Comparison of ENCODE assay signal across 24 cellular contexts in genomic region chr14:103533999-103534575, GRCh38. TPM values are rescaled to one million over a fixed set of nuclear protein-coding genes. Genes with fewer than 3 reads are reported as not detected.
A peak's percentile ranks its signal among the peaks of the same experiment; 100 is the strongest.
DNase-seq lines count a peak whose midpoint lies in the region; ATAC-seq and TF ChIP-seq lines count a peak whose summit lies in the region.
"Had no signal": no experiment of that assay in that cellular context is flagged by ENCODE, and none has a peak within 500 bp of the region (broad histone marks: within the 10 kb centered on the region; RNA-seq: fewer than 3 reads in every experiment).

No MANE protein-coding gene starts in this region.

- no peak overlapping the region for H3K4me3 ChIP-seq in esophagus (ENCODE audit: low read depth in 1 of 2, low read length in 2 of 2)
- H3K4me3 ChIP-seq in transverse colon: no peak overlapping the region
- H3K4me3 ChIP-seq: SK-N-MC had no signal

- no peaks in the 10 kb centered on the region for H3K27me3 ChIP-seq in esophagus (ENCODE audit: control insufficient read depth in 1 of 2, insufficient read depth in 2 of 2, low read length in 2 of 2)
- H3K27me3 ChIP-seq in transverse colon: no peaks in the 10 kb centered on the region

- H3K27me3 Mint-ChIP-seq in activated CD8-positive, alpha-beta memory T cell treated with anti-CD3 and anti-CD28 coated beads, Interleukin-2, amount 10 ng/mL, durations not matched to agents 7 days and 5 days: no peaks in the 10 kb centered on the region
- H3K27me3 Mint-ChIP-seq: activated CD4-positive, alpha-beta T cell treated with anti-CD3 and anti-CD28 coated beads, Interleukin-2, amount 10 ng/mL, durations not matched to agents 7 days and 5 days; activated naive CD4-positive, alpha-beta T cell treated with anti-CD3 and anti-CD28 coated beads, Interleukin-2, amount 50 U/mL, for 24 hours had no signal

- no peak for TF ChIP-seq POLR2A in transverse colon (IDR thresholded peaks at IDR 0.05)

- DNase-seq in posterior cingulate gyrus: peak in 8 of 10 donors; percentile 67 to 97 (median 83)
- DNase-seq in transverse colon: no peak
- DNase-seq in stimulated activated naive CD4-positive, alpha-beta T cell (lab: John Stamatoyannopoulos, UW): no peak
- DNase-seq in EL: no peak
- DNase-seq in activated CD8-positive, alpha-beta memory T cell treated with anti-CD3 and anti-CD28 coated beads, Interleukin-2, amount 10 ng/mL, durations not matched to agents 7 days and 5 days: no peak
- DNase-seq: activated CD4-positive, alpha-beta T cell treated with anti-CD3 and anti-CD28 coated beads, Interleukin-2, amount 10 ng/mL, durations not matched to agents 7 days and 5 days; central memory CD4-positive, alpha-beta T cell; foreskin fibroblast; H7; left cardiac atrium; mesenchymal stem cell; NCI-H1092 treated with DMSO at 0.1 percent for 48 hours; NCI-H1930; NCI-H774; RPMI8226; stimulated activated CD8-positive, alpha-beta memory T cell treated with anti-CD3 and anti-CD28 coated beads, Interleukin-4, amount 100 ng/mL, for 48 hours had no signal

- no peak overlapping the region for H3K27ac Mint-ChIP-seq in activated CD8-positive, alpha-beta memory T cell treated with anti-CD3 and anti-CD28 coated beads, Interleukin-2, amount 10 ng/mL, durations not matched to agents 7 days and 5 days
- H3K27ac Mint-ChIP-seq: activated CD4-positive, alpha-beta T cell treated with anti-CD3 and anti-CD28 coated beads, Interleukin-2, amount 10 ng/mL, durations not matched to agents 7 days and 5 days; activated naive CD4-positive, alpha-beta T cell treated with anti-CD3 and anti-CD28 coated beads, Interleukin-2, amount 50 U/mL, for 24 hours; activated T-helper 1 cell treated with anti-CD3 and anti-CD28 coated beads, Interleukin-12 subunit alpha, Interleukin-12 subunit beta, Interleukin-2, Interleukin-4 antibody, amounts not matched to agents 30 ng/mL and 10 ng/mL and 1 ng/mL, durations not matched to agents 14 hours and 24 hours and 36 hours; CD14-positive monocyte had no signal

- CTCF ChIA-PET in activated CD8-positive, alpha-beta memory T cell treated with anti-CD3 and anti-CD28 coated beads, Interleukin-2, amount 10 ng/mL, durations not matched to agents 7 days and 5 days (lab: Charles Lee): interaction anchor here (1.2 to 1.5 kb wide), 3 partner anchors 13 to 16 kb away, joined by 3 to 4 read pairs (median 3); no protein-coding TSS in a partner anchor

- intact Hi-C loops in posterior cingulate gyrus (cut with DNase I): no loop called here
- intact Hi-C loops in transverse colon (cut with DNase I; ENCODE audit: low total_unique reads): no loop called here

- ATAC-seq in activated CD8-positive, alpha-beta memory T cell treated with anti-CD3 and anti-CD28 coated beads, Interleukin-2, amount 10 ng/mL, durations not matched to agents 7 days and 5 days: no peak
- ATAC-seq: left cardiac atrium had no signal

- H3K4me1 ChIP-seq in esophagus (ENCODE audit: control insufficient read depth in 2 of 2, insufficient read depth in 2 of 2, low read length in 1 of 2): peaks cover 14 to 18% of the 10 kb centered on the region in 2 donors
- H3K4me1 ChIP-seq in transverse colon: peaks cover 24 to 63% (median 42%) of the 10 kb centered on the region in 4 donors

- in situ Hi-C loops in transverse colon (cut with MboI; ENCODE audit: low pct_ligation_motif_present in 1 of 4, low pct_unique_long_range_greater_than_20kb in 1 of 4, low sequenced_read_pairs in 3 of 4): no loop called here

- H3K9me3 ChIP-seq in esophagus (ENCODE audit: control insufficient read depth in 2 of 2, insufficient read depth in 1 of 2, low read depth in 1 of 2, low read length in 1 of 2) (no peaks in the 10 kb centered on the region), transverse colon (no peaks in the 10 kb centered on the region)

- H3K4me3 Mint-ChIP-seq in activated CD8-positive, alpha-beta memory T cell treated with anti-CD3 and anti-CD28 coated beads, Interleukin-2, amount 10 ng/mL, durations not matched to agents 7 days and 5 days: no peak overlapping the region
- H3K4me3 Mint-ChIP-seq: activated CD4-positive, alpha-beta T cell treated with anti-CD3 and anti-CD28 coated beads, Interleukin-2, amount 10 ng/mL, durations not matched to agents 7 days and 5 days; activated naive CD4-positive, alpha-beta T cell treated with anti-CD3 and anti-CD28 coated beads, Interleukin-2, amount 50 U/mL, for 24 hours; activated T-helper 1 cell treated with anti-CD3 and anti-CD28 coated beads, Interleukin-12 subunit alpha, Interleukin-12 subunit beta, Interleukin-2, Interleukin-4 antibody, amounts not matched to agents 30 ng/mL and 10 ng/mL and 1 ng/mL, durations not matched to agents 14 hours and 24 hours and 36 hours; CD14-positive monocyte had no signal

- TF ChIP-seq EP300 in transverse colon (IDR thresholded peaks at IDR 0.05; ENCODE audit: low read depth): no peak

- no peak for TF ChIP-seq CTCF in transverse colon (IDR thresholded peaks at IDR 0.05)

- peaks cover 14% of the 10 kb centered on the region for H3K4me1 Mint-ChIP-seq in activated CD8-positive, alpha-beta memory T cell treated with anti-CD3 and anti-CD28 coated beads, Interleukin-2, amount 10 ng/mL, durations not matched to agents 7 days and 5 days

- H3K9me3 Mint-ChIP-seq in activated CD8-positive, alpha-beta memory T cell treated with anti-CD3 and anti-CD28 coated beads, Interleukin-2, amount 10 ng/mL, durations not matched to agents 7 days and 5 days (ENCODE audit: low read depth): no peaks in the 10 kb centered on the region
- H3K9me3 Mint-ChIP-seq: activated CD4-positive, alpha-beta T cell treated with anti-CD3 and anti-CD28 coated beads, Interleukin-2, amount 10 ng/mL, durations not matched to agents 7 days and 5 days; activated naive CD4-positive, alpha-beta T cell treated with anti-CD3 and anti-CD28 coated beads, Interleukin-2, amount 50 U/mL, for 24 hours; activated T-helper 1 cell treated with anti-CD3 and anti-CD28 coated beads, Interleukin-12 subunit alpha, Interleukin-12 subunit beta, Interleukin-2, Interleukin-4 antibody, amounts not matched to agents 30 ng/mL and 10 ng/mL and 1 ng/mL, durations not matched to agents 14 hours and 24 hours and 36 hours; CD14-positive monocyte had no signal

- H3K27ac ChIP-seq in angular gyrus (ENCODE audit: low read depth, low read length) (peak overlapping the region; percentile 72), esophagus (ENCODE audit: low read depth in 2 of 2, low read length in 1 of 2) (peak overlapping the region; percentile 69 to 77), transverse colon (peak overlapping the region; percentile 66 to 94 (median 86))
- H3K27ac ChIP-seq: epithelial cell of prostate, HL-60, SK-N-MC had no signal

- no peaks in the 10 kb centered on the region for H3K36me3 Mint-ChIP-seq in activated CD8-positive, alpha-beta memory T cell treated with anti-CD3 and anti-CD28 coated beads, Interleukin-2, amount 10 ng/mL, durations not matched to agents 7 days and 5 days
- H3K36me3 Mint-ChIP-seq: activated naive CD4-positive, alpha-beta T cell treated with anti-CD3 and anti-CD28 coated beads, Interleukin-2, amount 50 U/mL, for 24 hours had no signal

- 75 to 77% methylated on average over 18 to 25 of the region's 25 CpGs for WGBS in esophagus, 2 donors
- WGBS in transverse colon (ENCODE audit: low coverage in 1 of 2), 2 donors: 85% methylated on average over 23 of the region's 25 CpGs; no CpG with 5 or more reads in 1 of the 2 donors

- H3K36me3 ChIP-seq in esophagus (ENCODE audit: control insufficient read depth in 2 of 2, insufficient read depth in 2 of 2, low read length in 1 of 2): peaks cover 0 to 40% of the 10 kb centered on the region in 2 donors
- no peaks in the 10 kb centered on the region for H3K36me3 ChIP-seq in transverse colon

RNA-seq across cellular contexts. Expression of gene TRMT61A, which starts 5.1 kb away (rescaled TPM):
- polyA plus RNA-seq in esophagus: 10 to 100 TPM; 11.0 to 11.5 TPM
- total RNA-seq in transverse colon: 10 to 100 TPM; 12.2 to 38.2 (median 14.1) TPM
- total RNA-seq in activated CD8-positive, alpha-beta memory T cell treated with anti-CD3 and anti-CD28 coated beads, Interleukin-2, amount 10 ng/mL, durations not matched to agents 7 days and 5 days: 1 to 10 TPM; 7.3 to 9.6 TPM

RNA-seq across cellular contexts. Expression of gene CKB, which starts 11.5 kb away (rescaled TPM):
- 100 to 1,000 TPM; 117 to 134 TPM for polyA plus RNA-seq in esophagus
- 1,000 to 10,000 TPM in 3 of 4 donors, 100 to 1,000 TPM in 1; 504 to 5,877 (median 3,263) TPM for total RNA-seq in transverse colon
- total RNA-seq in activated CD8-positive, alpha-beta memory T cell treated with anti-CD3 and anti-CD28 coated beads, Interleukin-2, amount 10 ng/mL, durations not matched to agents 7 days and 5 days: 1 to 10 TPM; 1.2 to 6.1 TPM

RNA-seq across cellular contexts. Expression of gene BAG5, which starts 28.4 kb away (rescaled TPM):
- polyA plus RNA-seq in esophagus: 10 to 100 TPM in 1 of 2 donors, 1 to 10 TPM in 1; 7.1 to 12.7 TPM
- 10 to 100 TPM; 10.8 to 26.3 (median 23.9) TPM for total RNA-seq in transverse colon
- 10 to 100 TPM; 29.9 to 32.3 TPM for total RNA-seq in activated CD8-positive, alpha-beta memory T cell treated with anti-CD3 and anti-CD28 coated beads, Interleukin-2, amount 10 ng/mL, durations not matched to agents 7 days and 5 days

RNA-seq across cellular contexts. Expression of gene COA8, which starts 28.7 kb away (rescaled TPM):
- 10 to 100 TPM; 35.1 to 39.3 TPM for polyA plus RNA-seq in esophagus
- 10 to 100 TPM in 2 of 4 donors, 1 to 10 TPM in 1, not detected in 1; 1.5 to 17.1 (median 15.2) TPM for total RNA-seq in transverse colon
- 10 to 100 TPM; 29.1 to 33.5 TPM for total RNA-seq in activated CD8-positive, alpha-beta memory T cell treated with anti-CD3 and anti-CD28 coated beads, Interleukin-2, amount 10 ng/mL, durations not matched to agents 7 days and 5 days

Comparison
In these comparisons a context has a peak if more than half of its experiments do, and no peak if none do; other contexts are left out.
1. DNase-seq: peak in posterior cingulate gyrus (8 of 10); none in transverse colon (single experiment), stimulated activated naive CD4-positive, alpha-beta T cell (0 of 6), EL (single experiment) and activated CD8-positive, alpha-beta memory T cell treated with anti-CD3 and anti-CD28 coated beads, Interleukin-2, amount 10 ng/mL, durations not matched to agents 7 days and 5 days (single experiment).
2. RNA of gene CKB, which starts 11.5 kb away (total RNA-seq): 504 to 5,877 TPM in transverse colon; 1.2 to 6.1 TPM in activated CD8-positive, alpha-beta memory T cell treated with anti-CD3 and anti-CD28 coated beads, Interleukin-2, amount 10 ng/mL, durations not matched to agents 7 days and 5 days; every median in the first group is over 10 times any median in the second.
3. Peak in every context shown above with its lines, with median percentiles within 50 percentile points of each other: H3K27ac ChIP-seq.